In genomic region chr7:24870766-24871165, GRCh38 we compare ENCODE assay signal across 17 cellular contexts.
DNase-seq lines count a peak whose midpoint lies in the region; ATAC-seq and TF ChIP-seq lines count a peak whose summit lies in the region.
"Had no signal": no experiment of that assay in that cellular context is flagged by ENCODE, and none has a peak within 500 bp of the region (broad histone marks: within the 10 kb centered on the region; RNA-seq: fewer than 3 reads in every experiment).

No MANE protein-coding gene starts in this region.

- no peak overlapping the region for H3K4me3 ChIP-seq in CD8-positive, alpha-beta memory T cell (ENCODE audit: low read length)
- H3K4me3 ChIP-seq in PC-3 (ENCODE audit: low read length) (no peak overlapping the region), epithelial cell of esophagus (ENCODE audit: low read length) (no peak overlapping the region)
- H3K4me3 ChIP-seq: BLaER1, PC-9, SJCRH30 had no signal

- H3K4me1 ChIP-seq in CD8-positive, alpha-beta memory T cell (ENCODE audit: insufficient read depth, low read length), result no peaks in the 10 kb centered on the region
- H3K4me1 ChIP-seq in PC-3 (ENCODE audit: insufficient read depth, low read length), result peaks cover 14% of the 10 kb centered on the region; the same call in 1 of the 2 replicates

- peaks cover 6% of the 10 kb centered on the region for H3K36me3 ChIP-seq in CD8-positive, alpha-beta memory T cell (ENCODE audit: insufficient read depth, low read length)
- no peaks in the 10 kb centered on the region; the same call in 1 of the 2 replicates for H3K36me3 ChIP-seq in PC-3 (ENCODE audit: low read depth, low read length)

- H3K27ac Mint-ChIP-seq in CD8-positive, alpha-beta memory T cell, result peak overlapping the region in 5 of 8 donors; percentile 32 to 79 (median 38)
- no peak overlapping the region for H3K27ac Mint-ChIP-seq in type B pancreatic cell

- no peak overlapping the region for H2AFZ ChIP-seq in PC-3 (ENCODE audit: low read length)
- H2AFZ ChIP-seq: PC-9 had no signal

- intact Hi-C loops in PC-3 (cut with micrococcal nuclease), result no loop called here

- no peaks in the 10 kb centered on the region for H3K27me3 ChIP-seq in CD8-positive, alpha-beta memory T cell (ENCODE audit: insufficient read depth, low read length, poor library complexity, severe bottlenecking)
- no peaks in the 10 kb centered on the region for H3K27me3 ChIP-seq in PC-3 (ENCODE audit: low read length)
- H3K27me3 ChIP-seq: BLaER1, SJCRH30 had no signal

- no peaks in the 10 kb centered on the region for H3K9me2 ChIP-seq in PC-3 (replicated peaks; ENCODE audit: low read length)

- no peak overlapping the region for H3K4me3 Mint-ChIP-seq in CD8-positive, alpha-beta memory T cell
- no peak overlapping the region for H3K4me3 Mint-ChIP-seq in type B pancreatic cell

- H4K20me1 ChIP-seq in PC-3 (ENCODE audit: low read length), result no peaks in the 10 kb centered on the region
- H4K20me1 ChIP-seq: BLaER1 had no signal

- TF ChIP-seq CTCF in PC-3 (conservative IDR thresholded peaks at IDR 0.05; ENCODE audit: low read depth, low read length), result no peak
- TF ChIP-seq CTCF in epithelial cell of esophagus (IDR thresholded peaks at IDR 0.05; ENCODE audit: insufficient read depth, low read depth, low read length, missing control alignments), result no peak
- no peak for TF ChIP-seq CTCF in type B pancreatic cell (conservative IDR thresholded peaks at IDR 0.05)

- H3K4me2 ChIP-seq in PC-3 (ENCODE audit: low read length), result peak overlapping the region; percentile 3; the same call in 1 of the 2 replicates
- H3K4me2 ChIP-seq: BLaER1, PC-9 had no signal

- no peaks in the 10 kb centered on the region for H3K79me2 ChIP-seq in PC-3 (ENCODE audit: low read length)

- no peaks in the 10 kb centered on the region for H3K9me3 Mint-ChIP-seq in CD8-positive, alpha-beta memory T cell
- H3K9me3 Mint-ChIP-seq in type B pancreatic cell, result no peaks in the 10 kb centered on the region

- no peaks in the 10 kb centered on the region for H3F3A ChIP-seq in PC-3 (ENCODE audit: low read length, unreplicated experiment)

- no peak for DNase-seq in CD8-positive, alpha-beta memory T cell
- DNase-seq in EL (peak; percentile 25), PC-3 (peak; percentile 74), epithelial cell of esophagus (ENCODE audit: low read depth) (peak; percentile 27), COR-L47 (lab: John Stamatoyannopoulos, UW) (no peak), NCI-H510A (lab: John Stamatoyannopoulos, UW) (no peak), type B pancreatic cell (ENCODE audit: extremely low spot score, unreplicated experiment) (no peak)
- DNase-seq: KBM-7, MV-4-11, NCI-H187, NCI-H2107, NCI-H2227 treated with DMSO at 0.1 percent for 48 hours, NCI-H524 treated with DMSO at 0.1 percent for 48 hours, PC-9, SJCRH30 had no signal

- no peak overlapping the region for H3K9ac ChIP-seq in PC-3 (ENCODE audit: low read length)
- H3K9ac ChIP-seq: BLaER1 had no signal

- no TSS peak for BruUV-seq in PC-3 (replicated peaks; lab: Mats Ljungman, UMichigan)

- no peaks in the 10 kb centered on the region for H3K9me3 ChIP-seq in CD8-positive, alpha-beta memory T cell (ENCODE audit: low read length)
- H3K9me3 ChIP-seq in PC-3 (ENCODE audit: low read length), result no peaks in the 10 kb centered on the region
- H3K9me3 ChIP-seq: BLaER1, SJCRH30 had no signal

- no peaks in the 10 kb centered on the region for H3K27me3 Mint-ChIP-seq in CD8-positive, alpha-beta memory T cell
- no peaks in the 10 kb centered on the region for H3K27me3 Mint-ChIP-seq in type B pancreatic cell

- CTCF ChIA-PET in CD8-positive, alpha-beta memory T cell (lab: Charles Lee), result no interaction called here
- CTCF ChIA-PET in PC-3 (lab: Charles Lee), result no interaction called here

- H3K27ac ChIP-seq in CD8-positive, alpha-beta memory T cell (ENCODE audit: low read depth, low read length), result no peak overlapping the region
- 0 out of 2 replicates have a peak overlapping the region, but pooled peaks have one; percentile 13 for H3K27ac ChIP-seq in PC-3 (ENCODE audit: low read length)
- H3K27ac ChIP-seq: BLaER1, PC-9, SJCRH30 had no signal

- H3K4me1 Mint-ChIP-seq in CD8-positive, alpha-beta memory T cell, result peaks cover 2 to 14% (median 13%) of the 10 kb centered on the region in 3 donors
- H3K4me1 Mint-ChIP-seq in type B pancreatic cell (ENCODE audit: unreplicated experiment), result no peaks in the 10 kb centered on the region

- peak; percentile 93 for ATAC-seq in PC-3
- ATAC-seq: HepG2 had no signal

- POLR2A ChIA-PET in CD8-positive, alpha-beta memory T cell (lab: Charles Lee), result no interaction called here
- POLR2A ChIA-PET in PC-3 (lab: Charles Lee; ENCODE audit: unreplicated experiment), result no interaction called here

- peaks cover 15 to 53% (median 20%) of the 10 kb centered on the region in 3 donors for H3K36me3 Mint-ChIP-seq in CD8-positive, alpha-beta memory T cell
- H3K36me3 Mint-ChIP-seq in type B pancreatic cell, result peaks cover 13% of the 10 kb centered on the region

Comparison
In these comparisons a context has a peak if more than half of its experiments do, and no peak if none do; other contexts are left out.
1. DNase-seq: peak in EL (single experiment), PC-3 (single experiment) and epithelial cell of esophagus (single experiment); none in CD8-positive, alpha-beta memory T cell (0 of 5), COR-L47 (single experiment), NCI-H510A (single experiment) and type B pancreatic cell (single experiment).